8 cellular contexts compared by ENCODE assay signal in genomic region chr6:169723200-169723909, GRCh38. TPM values are rescaled to one million over a fixed set of nuclear protein-coding genes. Genes with fewer than 3 reads are reported as not detected.
A peak's percentile ranks its signal among the peaks of the same experiment; 100 is the strongest.
DNase-seq lines count a peak whose midpoint lies in the region; ATAC-seq and TF ChIP-seq lines count a peak whose summit lies in the region.

No MANE protein-coding gene starts in this region.

- peaks cover 18% of the 10 kb centered on the region for H3K36me3 ChIP-seq in OCI-LY7 (ENCODE audit: insufficient read depth, low read length)

- peak overlapping the region; percentile 96 for H3K4me2 ChIP-seq in OCI-LY7 (ENCODE audit: low read length)

- peak; percentile 25 for DNase-seq in A172 (ENCODE audit: low spot score)
- peak; percentile 79 for DNase-seq in OCI-LY7 (ENCODE audit: low spot score)
- DNase-seq in activated T-helper 1 cell treated with anti-CD3 and anti-CD28 coated beads, Interleukin-2, amount 50 U/mL, for 16 hours (ENCODE audit: low read depth in 1 of 2, low spot score in 1 of 2), result peak; percentile 42 to 53
- peak; percentile 45 for DNase-seq in fibroblast of mammary gland (ENCODE audit: low read depth)
- peak; percentile 73 for DNase-seq in naive B cell
- DNase-seq in stimulated activated naive CD4-positive, alpha-beta T cell (lab: John Stamatoyannopoulos, UW), result peak; percentile 56 to 84 (median 72)

- peaks cover 26 to 33% (median 28%) of the 10 kb centered on the region in 3 donors for H3K4me1 Mint-ChIP-seq in naive B cell

- POLR2A ChIA-PET in OCI-LY7 (lab: Charles Lee), result interaction anchor here (0.6 to 3.2 kb wide), 3 partner anchors 14 to 829 kb away, joined by 3 to 37 read pairs (median 3); no protein-coding TSS in a partner anchor

- H3K27me3 Mint-ChIP-seq in naive B cell, result no peaks in the 10 kb centered on the region

- H3K9me3 Mint-ChIP-seq in naive B cell, result no peaks in the 10 kb centered on the region

- H4K20me1 ChIP-seq in OCI-LY7 (ENCODE audit: insufficient read depth, low read length), result peaks cover 22% of the 10 kb centered on the region

- peaks cover 49% of the 10 kb centered on the region for H3K79me2 ChIP-seq in OCI-LY7 (ENCODE audit: insufficient read depth, low read depth, low read length)

- H3K4me3 ChIP-seq in OCI-LY7 (ENCODE audit: low read depth, low read length, poor library complexity, severe bottlenecking) (peak overlapping the region; percentile 83), fibroblast of mammary gland (ENCODE audit: control insufficient read depth, low read depth, low read length) (peak overlapping the region; percentile 67)

- H3K4me1 ChIP-seq in OCI-LY7 (ENCODE audit: insufficient read depth, low read length, poor library complexity, severe bottlenecking), result peaks cover 26% of the 10 kb centered on the region

- no peaks in the 10 kb centered on the region for H3K36me3 Mint-ChIP-seq in naive B cell

- no peaks in the 10 kb centered on the region for H3K9me2 ChIP-seq in OCI-LY7 (ENCODE audit: insufficient read depth, low read length)

- intact Hi-C loops in OCI-LY7 (cut with micrococcal nuclease; ENCODE audit: unreplicated experiment), result loop anchor here (1.0 kb wide), 1 partner anchor 21 kb away; the partner anchor contains the start of genes C6orf120 and WDR27

- no peaks in the 10 kb centered on the region for H3K9me3 ChIP-seq in OCI-LY7 (ENCODE audit: low read length)

- BruUV-seq in OCI-LY7 (replicated peaks; lab: Mats Ljungman, UMichigan), result no TSS peak

- no peak for TF ChIP-seq POLR2A in GM18505 (IDR thresholded peaks at IDR 0.05; ENCODE audit: borderline replicate concordance, extremely low read depth, insufficient read depth, insufficient read length)

- H3K4me3 Mint-ChIP-seq in naive B cell, result peak overlapping the region; percentile 82 to 97 (median 94)

- peak overlapping the region; percentile 86 for H3K27ac ChIP-seq in OCI-LY7 (ENCODE audit: low read depth, low read length, poor library complexity, severe bottlenecking)

- ATAC-seq in GM18505 (IDR thresholded peaks at IDR 0.05; ENCODE audit: unreplicated experiment), result peak; percentile 35
- ATAC-seq in HG03025 (IDR thresholded peaks at IDR 0.05; ENCODE audit: low FRiP score, unreplicated experiment), result peak; percentile 35
- ATAC-seq in naive B cell (ENCODE audit: low read depth in 2 of 2), result peak; percentile 42 to 44

- peak overlapping the region; percentile 38; the same call in 1 of the 2 replicates for H2AFZ ChIP-seq in OCI-LY7 (ENCODE audit: low read length)

- TF ChIP-seq CTCF in OCI-LY7 (conservative IDR thresholded peaks at IDR 0.05; ENCODE audit: low read length) (no peak), fibroblast of mammary gland (conservative IDR thresholded peaks at IDR 0.05; ENCODE audit: control insufficient read depth, insufficient read depth, low read depth, low read length) (no peak)

- H3K27ac Mint-ChIP-seq in naive B cell, result peak overlapping the region; percentile 61 to 99 (median 94)

- CTCF ChIA-PET in OCI-LY7 (lab: Charles Lee; ENCODE audit: unreplicated experiment), result no interaction called here

RNA-seq across cellular contexts. Expression of gene PHF10, which starts 0.9 kb away (rescaled TPM):
- total RNA-seq in A172 (2014; rRNA removed; shearing (Covaris generic)), result 19.3 and 25.9 TPM in 2 replicates
- 42.5 and 45.1 TPM in 2 replicates for total RNA-seq in OCI-LY7 (2014; rRNA removed; shearing (Covaris generic))
- 74.1 and 86.2 TPM in 2 replicates for total RNA-seq in OCI-LY7 (2022)
- 10 to 100 TPM; 12.9 to 22.9 (median 17.6) TPM for polyA plus RNA-seq in naive B cell (ENCODE audit: low read depth in 6 of 6)

RNA-seq across cellular contexts. Expression of gene C6orf120, which starts 21.4 kb away (rescaled TPM):
- total RNA-seq in A172 (2014; rRNA removed; shearing (Covaris generic)), result 29.5 and 34.2 TPM in 2 replicates
- 30.3 and 31.0 TPM in 2 replicates for total RNA-seq in OCI-LY7 (2014; rRNA removed; shearing (Covaris generic))
- total RNA-seq in OCI-LY7 (2022), result 19.0 and 21.3 TPM in 2 replicates
- polyA plus RNA-seq in naive B cell (ENCODE audit: low read depth in 6 of 6), result 10 to 100 TPM in 2 of 6 donors, 1 to 10 TPM in 4; 8.2 to 12.1 (median 9.2) TPM

RNA-seq across cellular contexts. Expression of gene WDR27, which starts 21.5 kb away (rescaled TPM):
- total RNA-seq in A172 (2014; rRNA removed; shearing (Covaris generic)), result 13.0 and 13.6 TPM in 2 replicates
- 69.5 and 77.2 TPM in 2 replicates for total RNA-seq in OCI-LY7 (2014; rRNA removed; shearing (Covaris generic))
- 107 and 108 TPM in 2 replicates for total RNA-seq in OCI-LY7 (2022)
- polyA plus RNA-seq in naive B cell (ENCODE audit: low read depth in 6 of 6), result 10 to 100 TPM in 5 of 6 donors, 1 to 10 TPM in 1; 9.9 to 17.8 (median 15.2) TPM

RNA-seq across cellular contexts. Expression of gene DYNLT2, which starts 28.0 kb away (rescaled TPM):
- 2.8 and 3.0 TPM in 2 replicates for total RNA-seq in A172 (2014; rRNA removed; shearing (Covaris generic))
- 7.7 and 10.9 TPM in 2 replicates for total RNA-seq in OCI-LY7 (2014; rRNA removed; shearing (Covaris generic))
- total RNA-seq in OCI-LY7 (2022), result 6.4 and 7.5 TPM in 2 replicates
- polyA plus RNA-seq in naive B cell (ENCODE audit: low read depth in 6 of 6), result under 1 TPM in 5 of 6 donors, not detected in 1; 0.56 to 0.98 (median 0.57) TPM

RNA-seq across cellular contexts. Expression of gene ERMARD, which starts 28.1 kb away (rescaled TPM):
- 12.5 and 16.6 TPM in 2 replicates for total RNA-seq in A172 (2014; rRNA removed; shearing (Covaris generic))
- total RNA-seq in OCI-LY7 (2014; rRNA removed; shearing (Covaris generic)), result 16.5 and 23.2 TPM in 2 replicates
- total RNA-seq in OCI-LY7 (2022), result 35.3 and 42.3 TPM in 2 replicates
- 10 to 100 TPM in 4 of 6 donors, 1 to 10 TPM in 2; 8.2 to 19.4 (median 12.9) TPM for polyA plus RNA-seq in naive B cell (ENCODE audit: low read depth in 6 of 6)

Comparison
In these comparisons a context has a peak if more than half of its experiments do, and no peak if none do; other contexts are left out.
1. Peak in every context shown above with its lines: DNase-seq, ATAC-seq, H3K4me3 ChIP-seq and H3K27ac ChIP-seq.
2. DNase-seq: peak in every context shown above with its lines; median percentile 79 in OCI-LY7; 73 in naive B cell; 72 in stimulated activated naive CD4-positive, alpha-beta T cell; 48 in activated T-helper 1 cell treated with anti-CD3 and anti-CD28 coated beads, Interleukin-2, amount 50 U/mL, for 16 hours; 45 in fibroblast of mammary gland; 25 in A172.